1 cellular context compared by ENCODE assay signal in the genomic region with DNA sequence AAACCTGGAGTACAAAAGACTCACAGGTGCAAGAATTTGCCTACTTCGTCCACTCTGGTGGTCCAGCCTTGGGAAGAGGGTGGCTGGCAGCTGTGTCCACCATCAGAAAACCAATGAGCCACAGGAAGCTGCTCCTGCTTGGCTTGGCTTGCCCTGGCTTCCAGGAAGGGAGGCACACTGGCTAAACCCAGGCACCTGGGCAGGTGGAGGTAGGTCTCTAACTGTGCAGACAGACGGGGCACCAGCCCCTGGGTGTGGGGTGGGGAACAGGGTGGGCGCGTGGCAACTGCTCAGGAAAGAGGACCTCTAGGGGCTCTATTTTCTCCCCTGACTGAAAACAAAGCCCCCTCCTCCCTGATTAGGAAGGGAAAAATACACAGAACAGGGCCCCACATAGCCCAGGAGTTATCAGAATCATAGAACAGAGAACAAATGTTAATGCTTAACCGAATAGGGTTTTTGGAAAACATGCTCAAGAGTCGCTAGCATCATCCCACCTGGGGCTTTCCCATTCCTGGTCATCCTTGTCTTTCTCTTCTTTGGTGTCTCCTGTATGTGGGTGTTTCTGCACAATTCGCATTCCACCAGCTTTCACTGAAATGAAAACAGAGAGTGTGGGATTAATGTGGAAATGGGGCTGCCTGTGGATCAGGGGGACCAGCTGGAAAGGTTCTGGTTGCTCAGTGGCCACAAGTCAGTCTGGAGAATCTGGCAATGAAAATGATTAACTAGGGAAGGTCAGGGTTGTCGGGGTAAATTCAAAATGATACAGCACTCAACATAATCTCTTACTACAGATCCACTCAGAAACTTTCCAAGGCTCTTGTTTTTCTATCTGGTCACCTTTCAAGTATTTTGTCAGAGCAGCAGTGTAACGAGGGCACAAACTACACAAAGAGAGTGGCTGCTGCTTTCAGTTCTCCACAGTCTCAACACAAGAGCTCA.
A peak's percentile ranks its signal among the peaks of the same experiment; 100 is the strongest.
TF ChIP-seq lines count a peak whose summit lies in the region.

No MANE protein-coding gene starts in this region.

TF ChIP-seq in liver, 16 proteins besides CTCF, POLR2A, EP300 and RAD21 (continued from another document):
- TF ChIP-seq REST (IDR thresholded peaks at IDR 0.05): no peak
- TF ChIP-seq SP1 (IDR thresholded peaks at IDR 0.05): peak; percentile 64
- peak; percentile 33 for TF ChIP-seq TAF1 (conservative IDR thresholded peaks at IDR 0.05)
- no peak for TF ChIP-seq NR2F2 (IDR thresholded peaks at IDR 0.05)
- no peak for TF ChIP-seq GABPA (IDR thresholded peaks at IDR 0.05 in 1 of 2, conservative IDR thresholded peaks at IDR 0.05 in 1 of 2)
- no peak for TF ChIP-seq EGR1 (IDR thresholded peaks at IDR 0.05; ENCODE audit: low read depth in 2 of 2)
- peak; percentile 29 for TF ChIP-seq MAX (IDR thresholded peaks at IDR 0.05)
- TF ChIP-seq, protein P1, sequence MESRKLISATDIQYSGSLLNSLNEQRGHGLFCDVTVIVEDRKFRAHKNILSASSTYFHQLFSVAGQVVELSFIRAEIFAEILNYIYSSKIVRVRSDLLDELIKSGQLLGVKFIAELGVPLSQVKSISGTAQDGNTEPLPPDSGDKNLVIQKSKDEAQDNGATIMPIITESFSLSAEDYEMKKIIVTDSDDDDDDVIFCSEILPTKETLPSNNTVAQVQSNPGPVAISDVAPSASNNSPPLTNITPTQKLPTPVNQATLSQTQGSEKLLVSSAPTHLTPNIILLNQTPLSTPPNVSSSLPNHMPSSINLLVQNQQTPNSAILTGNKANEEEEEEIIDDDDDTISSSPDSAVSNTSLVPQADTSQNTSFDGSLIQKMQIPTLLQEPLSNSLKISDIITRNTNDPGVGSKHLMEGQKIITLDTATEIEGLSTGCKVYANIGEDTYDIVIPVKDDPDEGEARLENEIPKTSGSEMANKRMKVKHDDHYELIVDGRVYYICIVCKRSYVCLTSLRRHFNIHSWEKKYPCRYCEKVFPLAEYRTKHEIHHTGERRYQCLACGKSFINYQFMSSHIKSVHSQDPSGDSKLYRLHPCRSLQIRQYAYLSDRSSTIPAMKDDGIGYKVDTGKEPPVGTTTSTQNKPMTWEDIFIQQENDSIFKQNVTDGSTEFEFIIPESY (IDR thresholded peaks at IDR 0.05): peak; percentile 33
- TF ChIP-seq ATF3 (IDR thresholded peaks at IDR 0.05): no peak
- TF ChIP-seq FOXA1 (IDR thresholded peaks at IDR 0.05): no peak
- TF ChIP-seq YY1 (IDR thresholded peaks at IDR 0.05): peak; percentile 17
